In genomic region chr11:117178210-117179034, GRCh38 we compare ENCODE assay signal across 8 cellular contexts. TPM values are rescaled to one million over a fixed set of nuclear protein-coding genes. Genes with fewer than 3 reads are reported as not detected.
A peak's percentile ranks its signal among the peaks of the same experiment; 100 is the strongest.
DNase-seq lines count a peak whose midpoint lies in the region; ATAC-seq and TF ChIP-seq lines count a peak whose summit lies in the region.

SIDT2 (plus strand) TSS chr11:117178743; CDS start chr11:117179264, 521 bp downstream.

- TF ChIP-seq POLR2A in GM18951 (IDR thresholded peaks at IDR 0.05; ENCODE audit: extremely low read depth, insufficient read depth, insufficient read length) (peak; percentile 76), spleen (IDR thresholded peaks at IDR 0.05) (peak; percentile 60 to 93 (median 61))

- WGBS in spleen, 5 donors = 2 to 4% (median 2%) methylated on average over 30 to 51 of the region's 51 CpGs

- H3K4me3 ChIP-seq in spleen = peak within 1 kb of the TSS; percentile 81 to 93 (median 86)

- peaks cover 19 to 47% (median 35%) of the 10 kb centered on the region in 6 donors for H3K4me1 ChIP-seq in spleen

- peaks cover 0 to 20% (median 12%) of the 10 kb centered on the region in 6 donors for H3K36me3 ChIP-seq in spleen

- intact Hi-C loops in spleen (cut with DNase I; ENCODE audit: low total_unique reads) = no loop called here

- no peaks in the 10 kb centered on the region for H3K27me3 ChIP-seq in spleen (replicated peaks in 1 of 7)

- in situ Hi-C loops in GM18951 (cut with MboI; ENCODE audit: low sequenced_read_pairs, unreplicated experiment) = no loop called here

- peak in 5 of 11 experiments; percentile 7 to 42 (median 20) for TF ChIP-seq CTCF in spleen (IDR thresholded peaks at IDR 0.05 in 8 of 11, conservative IDR thresholded peaks at IDR 0.05 in 3 of 11)

- peak; percentile 94 for DNase-seq in AG08395 (ENCODE audit: low spot score)
- DNase-seq in NCI-H345 treated with DMSO at 0.1 percent for 48 hours (lab: John Stamatoyannopoulos, UW; ENCODE audit: unreplicated experiment) = peak; percentile 86
- peak; percentile 65 to 82 (median 76) for DNase-seq in activated CD4-positive, CD25-positive, alpha-beta regulatory T cell (lab: John Stamatoyannopoulos, UW)
- DNase-seq in central memory CD4-positive, alpha-beta T cell = peak; percentile 86
- peak; percentile 94 for DNase-seq in inferior parietal cortex (ENCODE audit: extremely low spot score)
- peak; percentile 99 for DNase-seq in spleen

- peak; percentile 93 for ATAC-seq in HG03280 (IDR thresholded peaks at IDR 0.05; ENCODE audit: unreplicated experiment)

- H3K9me3 ChIP-seq in spleen = no peaks in the 10 kb centered on the region

- H3K27ac ChIP-seq in spleen = peak within 1 kb of the TSS; percentile 86 to 97 (median 94)

RNA-seq across cellular contexts. Expression of gene SIDT2, which starts in this region (rescaled TPM):
- total RNA-seq in spleen = 10 to 100 TPM; 40.3 to 83.8 (median 58.3) TPM
- 10 to 100 TPM; 21.3 to 36.0 (median 24.0) TPM for polyA plus RNA-seq in spleen

Comparison
In these comparisons a context has a peak if more than half of its experiments do, and no peak if none do; other contexts are left out.
1. Peak in every context shown above with its lines: DNase-seq, ATAC-seq, H3K4me3 ChIP-seq and H3K27ac ChIP-seq.